In the genomic region with DNA sequence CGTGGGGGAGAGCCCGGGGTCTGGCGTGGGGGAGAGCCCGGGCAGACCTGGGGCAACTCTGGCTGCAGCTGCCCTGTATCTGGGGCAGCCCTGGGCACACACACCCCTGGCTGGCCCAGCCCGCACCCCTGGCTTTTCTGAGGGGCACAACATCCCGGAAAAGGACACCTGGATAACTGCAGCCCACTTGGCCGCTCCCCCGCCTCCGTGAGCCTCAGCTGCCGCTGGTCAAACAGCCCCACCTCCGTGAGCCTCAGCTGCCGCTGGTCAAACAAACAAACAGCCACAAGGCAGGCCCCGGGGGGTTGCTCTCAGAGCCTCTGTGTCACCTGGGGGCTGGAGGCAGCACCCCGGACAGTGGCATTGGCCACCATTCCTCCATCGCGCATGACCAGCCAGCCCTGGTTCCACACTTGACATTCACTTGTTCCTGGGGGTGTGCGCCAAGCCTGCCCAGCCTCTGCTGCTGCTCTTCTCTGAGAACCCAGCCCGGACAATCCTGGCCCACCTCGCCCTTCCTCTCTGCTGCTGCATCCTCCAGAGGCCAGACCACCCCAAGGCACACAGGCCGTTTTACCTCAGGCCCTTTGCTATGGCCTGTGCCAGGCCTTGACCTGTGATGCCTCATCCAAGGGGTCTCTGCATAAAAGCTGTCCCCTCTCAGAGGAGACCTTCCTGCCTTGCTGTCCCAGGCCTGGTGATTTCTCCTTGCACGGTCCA, we compare ENCODE assay signal across 13 cellular contexts. TPM values are rescaled to one million over a fixed set of nuclear protein-coding genes. Genes with fewer than 3 reads are reported as not detected.
A peak's percentile ranks its signal among the peaks of the same experiment; 100 is the strongest.
DNase-seq lines count a peak whose midpoint lies in the region; ATAC-seq and TF ChIP-seq lines count a peak whose summit lies in the region.
"Had no signal": no experiment of that assay in that cellular context is flagged by ENCODE, and none has a peak within 500 bp of the region (broad histone marks: within the 10 kb centered on the region; RNA-seq: fewer than 3 reads in every experiment).

No MANE protein-coding gene starts in this region.

- no peak overlapping the region for H3K4me2 ChIP-seq in neural progenitor cell

- H3K27me3 Mint-ChIP-seq in CD14-positive monocyte (ENCODE audit: low read depth in 3 of 3) (no peaks in the 10 kb centered on the region), neural progenitor cell (ENCODE audit: insufficient read depth, low read depth) (no peaks in the 10 kb centered on the region)
- H3K27me3 Mint-ChIP-seq in dendritic cell treated with granulocyte-macrophage colony-stimulating factor and Interleukin-4, amounts not matched to agents 40 ng/mL and 50 ng/mL, for 4 days = no peaks in the 10 kb centered on the region
- H3K27me3 Mint-ChIP-seq: activated CD4-positive, alpha-beta memory T cell treated with anti-CD3 and anti-CD28 coated beads for 36 hours; memory B cell had no signal

- H3K4me1 ChIP-seq in neural progenitor cell = no peaks in the 10 kb centered on the region

- peak; percentile 33 for DNase-seq in CD14-positive monocyte (ENCODE audit: low spot score)
- peak; percentile 72 for DNase-seq in HuH-7 (ENCODE audit: low spot score)
- peak; percentile 35 for DNase-seq in neural progenitor cell (ENCODE audit: low spot score)
- DNase-seq in RKO (ENCODE audit: low spot score) = no peak
- DNase-seq in activated CD4-positive, alpha-beta T cell treated with anti-CD3 and anti-CD28 coated beads, Interleukin-2, amount 50 U/mL, for 1 hour = no peak
- no peak for DNase-seq in medulla oblongata (ENCODE audit: extremely low spot score)
- DNase-seq: activated CD4-positive, alpha-beta memory T cell treated with anti-CD3 and anti-CD28 coated beads for 36 hours; activated gamma-delta T cell; NCI-H1694 treated with DMSO at 0.1 percent for 48 hours had no signal

- H3K27ac ChIP-seq in neural progenitor cell = no peak overlapping the region

- H4K20me1 ChIP-seq in neural progenitor cell (ENCODE audit: low read depth) = peaks cover 61% of the 10 kb centered on the region

- H3K9me3 Mint-ChIP-seq in CD14-positive monocyte (no peaks in the 10 kb centered on the region), neural progenitor cell (no peaks in the 10 kb centered on the region)
- H3K9me3 Mint-ChIP-seq in dendritic cell treated with granulocyte-macrophage colony-stimulating factor and Interleukin-4, amounts not matched to agents 40 ng/mL and 50 ng/mL, for 4 days = no peaks in the 10 kb centered on the region
- H3K9me3 Mint-ChIP-seq: activated CD4-positive, alpha-beta memory T cell treated with anti-CD3 and anti-CD28 coated beads for 36 hours; memory B cell; T-helper 2 cell treated with Interferon-gamma antibody and Interleukin-4, amounts not matched to agents 5 μg/mL and 100 μg/mL, for 36 hours had no signal

- intact Hi-C loops in CD14-positive monocyte (cut with micrococcal nuclease) = no loop called here
- intact Hi-C loops in dendritic cell treated with granulocyte-macrophage colony-stimulating factor and Interleukin-4, amounts not matched to agents 40 ng/mL and 50 ng/mL, for 4 days (cut with micrococcal nuclease) = no loop called here

- H3K4me3 Mint-ChIP-seq in CD14-positive monocyte (peak overlapping the region; percentile 74 to 88), neural progenitor cell (no peak overlapping the region)
- peak overlapping the region; percentile 40 for H3K4me3 Mint-ChIP-seq in dendritic cell treated with granulocyte-macrophage colony-stimulating factor and Interleukin-4, amounts not matched to agents 40 ng/mL and 50 ng/mL, for 4 days
- H3K4me3 Mint-ChIP-seq: activated CD4-positive, alpha-beta memory T cell treated with anti-CD3 and anti-CD28 coated beads for 36 hours; memory B cell; T-helper 2 cell treated with Interferon-gamma antibody and Interleukin-4, amounts not matched to agents 5 μg/mL and 100 μg/mL, for 36 hours had no signal

- no peaks in the 10 kb centered on the region for H3K9me3 ChIP-seq in neural progenitor cell (ENCODE audit: low read depth)

- H3K4me3 ChIP-seq in neural progenitor cell = no peak overlapping the region

- H2AFZ ChIP-seq in neural progenitor cell (replicated peaks) = no peak overlapping the region

- H3K27ac Mint-ChIP-seq in CD14-positive monocyte = peak overlapping the region; percentile 85 to 98 (median 93)
- H3K27ac Mint-ChIP-seq in dendritic cell treated with granulocyte-macrophage colony-stimulating factor and Interleukin-4, amounts not matched to agents 40 ng/mL and 50 ng/mL, for 4 days = peak overlapping the region; percentile 63
- no peak overlapping the region for H3K27ac Mint-ChIP-seq in neural progenitor cell
- H3K27ac Mint-ChIP-seq: activated CD4-positive, alpha-beta memory T cell treated with anti-CD3 and anti-CD28 coated beads for 36 hours; memory B cell; T-helper 2 cell treated with Interferon-gamma antibody and Interleukin-4, amounts not matched to agents 5 μg/mL and 100 μg/mL, for 36 hours had no signal

- H3F3A ChIP-seq in neural progenitor cell (ENCODE audit: low read depth) = no peaks in the 10 kb centered on the region

- H3K9ac ChIP-seq in neural progenitor cell = no peak overlapping the region

- no peaks in the 10 kb centered on the region for H3K79me2 ChIP-seq in neural progenitor cell (ENCODE audit: low read depth)

- H3K36me3 Mint-ChIP-seq in CD14-positive monocyte (peaks cover 3 to 4% of the 10 kb centered on the region in 2 donors), neural progenitor cell (no peaks in the 10 kb centered on the region)
- H3K36me3 Mint-ChIP-seq in dendritic cell treated with granulocyte-macrophage colony-stimulating factor and Interleukin-4, amounts not matched to agents 40 ng/mL and 50 ng/mL, for 4 days (ENCODE audit: low read depth) = peaks cover 43% of the 10 kb centered on the region
- H3K36me3 Mint-ChIP-seq: activated CD4-positive, alpha-beta memory T cell treated with anti-CD3 and anti-CD28 coated beads for 36 hours; memory B cell had no signal

- H3K27me3 ChIP-seq in neural progenitor cell = no peaks in the 10 kb centered on the region

- no peak for TF ChIP-seq CTCF in CD14-positive monocyte (IDR thresholded peaks at IDR 0.05)
- no peak for TF ChIP-seq CTCF in neural progenitor cell (IDR thresholded peaks at IDR 0.05)

- peaks cover 70% of the 10 kb centered on the region for H3K4me1 Mint-ChIP-seq in CD14-positive monocyte
- H3K4me1 Mint-ChIP-seq in dendritic cell treated with granulocyte-macrophage colony-stimulating factor and Interleukin-4, amounts not matched to agents 40 ng/mL and 50 ng/mL, for 4 days (ENCODE audit: low read depth) = peaks cover 77% of the 10 kb centered on the region
- peaks cover 7% of the 10 kb centered on the region for H3K4me1 Mint-ChIP-seq in neural progenitor cell
- H3K4me1 Mint-ChIP-seq: memory B cell had no signal

- no peak for ATAC-seq in HG02970 (IDR thresholded peaks at IDR 0.05; ENCODE audit: low FRiP score, unreplicated experiment)

- H3K36me3 ChIP-seq in neural progenitor cell = no peaks in the 10 kb centered on the region

RNA-seq across cellular contexts. Expression of a gene that starts 19.9 kb away (rescaled TPM):
- 10 to 100 TPM; 16.8 to 17.8 TPM for polyA plus RNA-seq in CD14-positive monocyte
- 40.3 and 59.3 TPM in 2 replicates for total RNA-seq in neural progenitor cell (ENCODE audit: low replicate concordance)

Comparison
In these comparisons a context has a peak if more than half of its experiments do, and no peak if none do; other contexts are left out.
1. DNase-seq: peak in CD14-positive monocyte (single experiment), HuH-7 (single experiment) and neural progenitor cell (single experiment); none in RKO (single experiment), activated CD4-positive, alpha-beta T cell treated with anti-CD3 and anti-CD28 coated beads, Interleukin-2, amount 50 U/mL, for 1 hour (single experiment) and medulla oblongata (single experiment).